In genomic region chr7:111855161-111855841, GRCh38 we compare ENCODE assay signal across 8 cellular contexts.
DNase-seq lines count a peak whose midpoint lies in the region; ATAC-seq, FAIRE-seq and TF ChIP-seq lines count a peak whose summit lies in the region.

No MANE protein-coding gene starts in this region.

- TF ChIP-seq CTCF in astrocyte of the cerebellum (IDR thresholded peaks at IDR 0.05; ENCODE audit: low read depth, low read length, missing control alignments) = peak; percentile 74
- peak; percentile 63 to 66 (median 64) for TF ChIP-seq CTCF in keratinocyte (optimal IDR thresholded peaks at IDR 0.05 in 1 of 3, IDR thresholded peaks at IDR 0.05 in 1 of 3, conservative IDR thresholded peaks at IDR 0.05 in 1 of 3; ENCODE audit: extremely low read depth in 1 of 3, insufficient read depth in 2 of 3, low read length in 3 of 3)

- H3K4me1 Mint-ChIP-seq in activated T-cell treated with anti-CD3 and anti-CD28 coated beads, Interleukin-2, amount 50 U/mL, for 72 hours (ENCODE audit: low read depth) = peaks cover 4% of the 10 kb centered on the region

- H3K27me3 ChIP-seq in keratinocyte (ENCODE audit: control insufficient read depth, extremely low read depth, insufficient read depth, low read length) = no peaks in the 10 kb centered on the region

- peaks cover 0 to 5% of the 10 kb centered on the region in 2 donors for H3K9me3 Mint-ChIP-seq in activated T-cell treated with anti-CD3 and anti-CD28 coated beads, Interleukin-2, amount 50 U/mL, for 72 hours

- no peak for DNase-seq in activated T-cell treated with anti-CD3 and anti-CD28 coated beads, Interleukin-2, amount 50 U/mL, for 72 hours
- DNase-seq in activated T-cell treated with anti-CD3 and anti-CD28 coated beads, Interleukin-2, amount 50 U/mL, for 1 hour = no peak
- peak; percentile 72 for DNase-seq in HCEC 1CT
- DNase-seq in NAMALWA (ENCODE audit: low spot score) = peak; percentile 81
- peak; percentile 28 for DNase-seq in astrocyte of the cerebellum (ENCODE audit: low read depth)
- no peak for DNase-seq in keratinocyte (ENCODE audit: low read depth, low spot score)
- peak; percentile 60 for DNase-seq in urothelium cell line (ENCODE audit: low spot score)
- no peak for DNase-seq in NCI-H510A treated with DMSO at 0.1 percent for 48 hours (lab: John Stamatoyannopoulos, UW)

- H3K79me2 ChIP-seq in keratinocyte (ENCODE audit: control insufficient read depth, insufficient read depth, low read length) = no peaks in the 10 kb centered on the region

- in situ Hi-C loops in astrocyte of the cerebellum (cut with HindIII; ENCODE audit: low sequenced_read_pairs) = no loop called here

- no peaks in the 10 kb centered on the region for H4K20me1 ChIP-seq in keratinocyte (ENCODE audit: control insufficient read depth, extremely low read depth, insufficient read depth, low read length)

- no peak overlapping the region for H3K27ac ChIP-seq in keratinocyte (ENCODE audit: control insufficient read depth, insufficient read depth, low read length)

- peak; percentile 39 to 59 for ATAC-seq in activated T-cell treated with anti-CD3 and anti-CD28 coated beads, Interleukin-2, amount 50 U/mL, for 72 hours (replicated peaks in 1 of 2)

- no peak overlapping the region for H3K27ac Mint-ChIP-seq in activated T-cell treated with anti-CD3 and anti-CD28 coated beads, Interleukin-2, amount 50 U/mL, for 72 hours

- H3K4me3 Mint-ChIP-seq in activated T-cell treated with anti-CD3 and anti-CD28 coated beads, Interleukin-2, amount 50 U/mL, for 72 hours = no peak overlapping the region

- no peaks in the 10 kb centered on the region for H3K4me1 ChIP-seq in keratinocyte (ENCODE audit: control insufficient read depth, extremely low read depth, insufficient read depth, low read length)

- H3K36me3 ChIP-seq in keratinocyte (ENCODE audit: control insufficient read depth in 2 of 2, extremely low read depth in 1 of 2, insufficient read depth in 2 of 2, low read length in 2 of 2) = peaks cover 3 to 5% of the 10 kb centered on the region in 2 experiments

- H2AFZ ChIP-seq in keratinocyte (ENCODE audit: control insufficient read depth, low read length) = no peak overlapping the region

- H3K4me3 ChIP-seq in astrocyte of the cerebellum (ENCODE audit: low read depth, low read length) = no peak overlapping the region
- no peak overlapping the region for H3K4me3 ChIP-seq in keratinocyte (ENCODE audit: control insufficient read depth in 2 of 3, extremely low read depth in 1 of 3, insufficient read depth in 2 of 3, low read depth in 1 of 3, low read length in 3 of 3)

- H3K9ac ChIP-seq in keratinocyte (ENCODE audit: control insufficient read depth, extremely low read depth, insufficient read depth, low read length) = no peak overlapping the region

- H3K9me1 ChIP-seq in keratinocyte (ENCODE audit: control insufficient read depth, extremely low read depth, insufficient read depth, low read length) = no peaks in the 10 kb centered on the region

- no peak overlapping the region for H3K4me2 ChIP-seq in keratinocyte (ENCODE audit: control insufficient read depth, extremely low read depth, insufficient read depth, low read depth, low read length)

- peaks cover 18% of the 10 kb centered on the region for H3K27me3 Mint-ChIP-seq in activated T-cell treated with anti-CD3 and anti-CD28 coated beads, Interleukin-2, amount 50 U/mL, for 72 hours (ENCODE audit: low read depth)

- no peaks in the 10 kb centered on the region for H3K9me3 ChIP-seq in keratinocyte (ENCODE audit: control insufficient read depth, low read depth, low read length)

- FAIRE-seq in keratinocyte (lab: Jason Lieb, UNC) = peak; percentile 52
- no peak for FAIRE-seq in urothelium cell line (lab: Jason Lieb, UNC)

- H3K36me3 Mint-ChIP-seq in activated T-cell treated with anti-CD3 and anti-CD28 coated beads, Interleukin-2, amount 50 U/mL, for 72 hours (ENCODE audit: insufficient read depth in 2 of 2) = peaks cover 0 to 2% of the 10 kb centered on the region in 2 donors

- dilution Hi-C loops in keratinocyte (cut with MboI; ENCODE audit: extremely low pct_ligation_motif_present, low sequenced_read_pairs) = loop anchor here (25.0 kb wide), 1 partner anchor 93 kb away; no protein-coding TSS in a partner anchor

Comparison
In these comparisons a context has a peak if more than half of its experiments do, and no peak if none do; other contexts are left out.
1. DNase-seq: peak in HCEC 1CT (single experiment), NAMALWA (single experiment), astrocyte of the cerebellum (single experiment) and urothelium cell line (single experiment); none in activated T-cell treated with anti-CD3 and anti-CD28 coated beads, Interleukin-2, amount 50 U/mL, for 72 hours (0 of 2), activated T-cell treated with anti-CD3 and anti-CD28 coated beads, Interleukin-2, amount 50 U/mL, for 1 hour (single experiment), keratinocyte (single experiment) and NCI-H510A treated with DMSO at 0.1 percent for 48 hours (single experiment).